10 cellular contexts compared by ENCODE assay signal in genomic region chr2:142872900-142873724, GRCh38. TPM values are rescaled to one million over a fixed set of nuclear protein-coding genes. Genes with fewer than 3 reads are reported as not detected.
A peak's percentile ranks its signal among the peaks of the same experiment; 100 is the strongest.
DNase-seq lines count a peak whose midpoint lies in the region; ATAC-seq, FAIRE-seq and TF ChIP-seq lines count a peak whose summit lies in the region.
"Had no signal": no experiment of that assay in that cellular context is flagged by ENCODE, and none has a peak within 500 bp of the region (broad histone marks: within the 10 kb centered on the region; RNA-seq: fewer than 3 reads in every experiment).

No MANE protein-coding gene starts in this region.

- intact Hi-C loops in A673 (cut with micrococcal nuclease; ENCODE audit: unreplicated experiment) (no loop called here), aorta (cut with DNase I) (no loop called here)
- intact Hi-C loops in CD4-positive, alpha-beta memory T cell (cut with micrococcal nuclease): no loop called here

- no peak for ATAC-seq in activated CD8-positive, alpha-beta memory T cell treated with anti-CD3 and anti-CD28 coated beads, Interleukin-2, amount 10 ng/mL, durations not matched to agents 7 days and 5 days
- ATAC-seq in aorta (ENCODE audit: low FRiP score): no peak

- peak; percentile 32 for FAIRE-seq in astrocyte (lab: Jason Lieb, UNC)

- H3K79me2 ChIP-seq in astrocyte (ENCODE audit: insufficient read depth, low read length): no peaks in the 10 kb centered on the region

- H3K4me1 Mint-ChIP-seq in astrocyte (ENCODE audit: low read depth, unreplicated experiment): peaks cover 17% of the 10 kb centered on the region
- H3K4me1 Mint-ChIP-seq in CD4-positive, alpha-beta memory T cell: no peaks in the 10 kb centered on the region
- no peaks in the 10 kb centered on the region for H3K4me1 Mint-ChIP-seq in activated CD8-positive, alpha-beta memory T cell treated with anti-CD3 and anti-CD28 coated beads, Interleukin-2, amount 10 ng/mL, durations not matched to agents 7 days and 5 days

- H3K27me3 ChIP-seq in A673 (replicated peaks; ENCODE audit: insufficient read depth, low read depth, low read length, poor library complexity) (no peaks in the 10 kb centered on the region), astrocyte (ENCODE audit: insufficient read depth, low read length) (no peaks in the 10 kb centered on the region), aorta (ENCODE audit: control insufficient read depth in 1 of 2, insufficient read depth in 2 of 2, low read length in 1 of 2) (no peaks in the 10 kb centered on the region)
- H3K27me3 ChIP-seq in CD4-positive, alpha-beta memory T cell (ENCODE audit: insufficient read depth, low read length): no peaks in the 10 kb centered on the region
- H3K27me3 ChIP-seq: BLaER1 treated with 17β-estradiol and CSF1 and Interleukin-3, amounts not matched to agents 10 nM and 100 nM had no signal

- 82 to 85% methylated on average over 6 of the region's 6 CpGs for WGBS in aorta, 2 donors

- H3K9ac ChIP-seq in astrocyte (ENCODE audit: low read length): peak overlapping the region; percentile 71

- no peak overlapping the region for H3K4me3 Mint-ChIP-seq in astrocyte (ENCODE audit: unreplicated experiment)
- H3K4me3 Mint-ChIP-seq in CD4-positive, alpha-beta memory T cell: no peak overlapping the region
- H3K4me3 Mint-ChIP-seq in activated CD8-positive, alpha-beta memory T cell treated with anti-CD3 and anti-CD28 coated beads, Interleukin-2, amount 10 ng/mL, durations not matched to agents 7 days and 5 days: no peak overlapping the region

- BruUV-seq in A673 (replicated peaks; lab: Mats Ljungman, UMichigan): no TSS peak

- H3K36me3 ChIP-seq in A673 (ENCODE audit: insufficient read depth, low read length, poor library complexity, severe bottlenecking): no peaks in the 10 kb centered on the region
- no peaks in the 10 kb centered on the region for H3K36me3 ChIP-seq in HEK293 (ENCODE audit: control insufficient read depth in 2 of 2, insufficient read depth in 1 of 2, low read length in 2 of 2)
- no peaks in the 10 kb centered on the region for H3K36me3 ChIP-seq in astrocyte (ENCODE audit: insufficient read depth, low read length)
- H3K36me3 ChIP-seq in CD4-positive, alpha-beta memory T cell (ENCODE audit: insufficient read depth, low read length): no peaks in the 10 kb centered on the region
- H3K36me3 ChIP-seq in aorta (ENCODE audit: control insufficient read depth in 1 of 2, insufficient read depth in 2 of 2, low read length in 1 of 2): no peaks in the 10 kb centered on the region
- H3K36me3 ChIP-seq: BLaER1 treated with 17β-estradiol and CSF1 and Interleukin-3, amounts not matched to agents 10 nM and 100 nM had no signal

- peak; percentile 21 for DNase-seq in A673 (ENCODE audit: low spot score)
- peak; percentile 83 for DNase-seq in astrocyte (ENCODE audit: low read depth)
- peak; percentile 8 for DNase-seq in glomerular visceral epithelial cell (ENCODE audit: extremely low spot score)
- no peak for DNase-seq in CD4-positive, alpha-beta memory T cell
- no peak for DNase-seq in activated CD8-positive, alpha-beta memory T cell treated with anti-CD3 and anti-CD28 coated beads, Interleukin-2, amount 10 ng/mL, durations not matched to agents 7 days and 5 days
- DNase-seq in aorta: no peak
- no peak for DNase-seq in NCI-H187 treated with DMSO at 0.1 percent for 48 hours (lab: John Stamatoyannopoulos, UW)
- DNase-seq: NCI-H1930 had no signal

- H3K4me3 ChIP-seq in A673 (ENCODE audit: low read depth, low read length, poor library complexity, severe bottlenecking): no peak overlapping the region
- H3K4me3 ChIP-seq in HEK293 (ENCODE audit: low read depth, low read length): no peak overlapping the region
- H3K4me3 ChIP-seq in astrocyte (ENCODE audit: insufficient read depth, low read depth, low read length): no peak overlapping the region
- H3K4me3 ChIP-seq in CD4-positive, alpha-beta memory T cell (ENCODE audit: low read length in 2 of 2): no peak overlapping the region
- H3K4me3 ChIP-seq in aorta (ENCODE audit: low read length in 2 of 2): no peak overlapping the region
- H3K4me3 ChIP-seq: BLaER1 treated with 17β-estradiol and CSF1 and Interleukin-3, amounts not matched to agents 10 nM and 100 nM had no signal

- POLR2A ChIA-PET in A673 (lab: Charles Lee; ENCODE audit: low non-redundant PET) (no interaction called here), HEK293 (lab: Yijun Ruan, JAX) (no interaction called here)
- POLR2A ChIA-PET in CD4-positive, alpha-beta memory T cell (lab: Charles Lee; ENCODE audit: partially characterized antibody): no interaction called here

- H3K27me3 Mint-ChIP-seq in astrocyte (ENCODE audit: low read depth, unreplicated experiment): no peaks in the 10 kb centered on the region
- H3K27me3 Mint-ChIP-seq in CD4-positive, alpha-beta memory T cell: peaks cover 0 to 3% of the 10 kb centered on the region in 2 donors
- no peaks in the 10 kb centered on the region for H3K27me3 Mint-ChIP-seq in activated CD8-positive, alpha-beta memory T cell treated with anti-CD3 and anti-CD28 coated beads, Interleukin-2, amount 10 ng/mL, durations not matched to agents 7 days and 5 days

- CTCF ChIA-PET in A673 (lab: Charles Lee) (no interaction called here), HEK293 (lab: Yijun Ruan, JAX) (no interaction called here)
- CTCF ChIA-PET in CD4-positive, alpha-beta memory T cell (lab: Charles Lee; ENCODE audit: partially characterized antibody): no interaction called here
- CTCF ChIA-PET in activated CD8-positive, alpha-beta memory T cell treated with anti-CD3 and anti-CD28 coated beads, Interleukin-2, amount 10 ng/mL, durations not matched to agents 7 days and 5 days (lab: Charles Lee): no interaction called here

- no peaks in the 10 kb centered on the region for H3K9me3 ChIP-seq in A673 (ENCODE audit: low read depth, low read length, poor library complexity, severe bottlenecking)
- no peaks in the 10 kb centered on the region for H3K9me3 ChIP-seq in HEK293 (ENCODE audit: control insufficient read depth, insufficient read depth, low read depth, low read length)
- no peaks in the 10 kb centered on the region for H3K9me3 ChIP-seq in astrocyte (ENCODE audit: insufficient read depth, low read depth, low read length)
- no peaks in the 10 kb centered on the region for H3K9me3 ChIP-seq in CD4-positive, alpha-beta memory T cell (ENCODE audit: control insufficient read depth in 1 of 2, low read length in 2 of 2)
- no peaks in the 10 kb centered on the region for H3K9me3 ChIP-seq in aorta (ENCODE audit: control insufficient read depth, low read length)

- no peak overlapping the region for H2AFZ ChIP-seq in astrocyte (ENCODE audit: low read depth, low read length)

- no peak for TF ChIP-seq CTCF in A673 (conservative IDR thresholded peaks at IDR 0.05; ENCODE audit: low read depth, low read length)
- TF ChIP-seq CTCF in HEK293 (tag by site-specific recombination; IDR thresholded peaks at IDR 0.05): no peak
- TF ChIP-seq CTCF in astrocyte (IDR thresholded peaks at IDR 0.05; ENCODE audit: insufficient read depth, low read depth, low read length): no peak

- peak overlapping the region; percentile 85 for H3K27ac ChIP-seq in A673 (ENCODE audit: low read depth, low read length, poor library complexity, severe bottlenecking)
- no peak overlapping the region for H3K27ac ChIP-seq in HEK293 (ENCODE audit: extremely low read depth, low read depth, low read length)
- H3K27ac ChIP-seq in astrocyte (ENCODE audit: low read depth, low read length): peak overlapping the region; percentile 79
- no peak overlapping the region for H3K27ac ChIP-seq in CD4-positive, alpha-beta memory T cell (ENCODE audit: low read depth, low read length)
- no peak overlapping the region for H3K27ac ChIP-seq in aorta (ENCODE audit: low read depth in 1 of 2, low read length in 2 of 2)

- peak overlapping the region; percentile 90 for H3K27ac Mint-ChIP-seq in astrocyte (ENCODE audit: unreplicated experiment)
- no peak overlapping the region for H3K27ac Mint-ChIP-seq in CD4-positive, alpha-beta memory T cell
- H3K27ac Mint-ChIP-seq in activated CD8-positive, alpha-beta memory T cell treated with anti-CD3 and anti-CD28 coated beads, Interleukin-2, amount 10 ng/mL, durations not matched to agents 7 days and 5 days: no peak overlapping the region

- peak overlapping the region; percentile 62 for H3K4me2 ChIP-seq in astrocyte (ENCODE audit: low read length)

- no peaks in the 10 kb centered on the region for H4K20me1 ChIP-seq in astrocyte (ENCODE audit: insufficient read depth, low read length)
- H4K20me1 ChIP-seq: BLaER1 treated with 17β-estradiol and CSF1 and Interleukin-3, amounts not matched to agents 10 nM and 100 nM had no signal

- peaks cover 55% of the 10 kb centered on the region for H3K4me1 ChIP-seq in A673 (ENCODE audit: insufficient read depth, low read length, poor library complexity, severe bottlenecking)
- H3K4me1 ChIP-seq in HEK293 (ENCODE audit: control insufficient read depth, insufficient read depth, low read length): no peaks in the 10 kb centered on the region
- H3K4me1 ChIP-seq in astrocyte (ENCODE audit: insufficient read depth, low read length): peaks cover 11% of the 10 kb centered on the region
- H3K4me1 ChIP-seq in CD4-positive, alpha-beta memory T cell (ENCODE audit: insufficient read depth, low read length): no peaks in the 10 kb centered on the region
- no peaks in the 10 kb centered on the region for H3K4me1 ChIP-seq in aorta (ENCODE audit: control insufficient read depth in 1 of 2, insufficient read depth in 2 of 2, low read length in 2 of 2)

- no peaks in the 10 kb centered on the region for H3K36me3 Mint-ChIP-seq in astrocyte (ENCODE audit: low read depth, unreplicated experiment)
- no peaks in the 10 kb centered on the region for H3K36me3 Mint-ChIP-seq in CD4-positive, alpha-beta memory T cell
- H3K36me3 Mint-ChIP-seq in activated CD8-positive, alpha-beta memory T cell treated with anti-CD3 and anti-CD28 coated beads, Interleukin-2, amount 10 ng/mL, durations not matched to agents 7 days and 5 days: no peaks in the 10 kb centered on the region

- H3K9me3 Mint-ChIP-seq in astrocyte (ENCODE audit: unreplicated experiment): no peaks in the 10 kb centered on the region
- H3K9me3 Mint-ChIP-seq in CD4-positive, alpha-beta memory T cell: peaks cover 0 to 4% (median 0%) of the 10 kb centered on the region in 8 donors
- H3K9me3 Mint-ChIP-seq in activated CD8-positive, alpha-beta memory T cell treated with anti-CD3 and anti-CD28 coated beads, Interleukin-2, amount 10 ng/mL, durations not matched to agents 7 days and 5 days (ENCODE audit: low read depth): no peaks in the 10 kb centered on the region

TF ChIP-seq in HEK293, 187 proteins besides CTCF, POLR2A, EP300 and RAD21 (continues in another document):
- peak; percentile 66 for TF ChIP-seq ZBTB21 (tag by site-specific recombination; IDR thresholded peaks at IDR 0.05)
- TF ChIP-seq YY2 (tag by site-specific recombination; IDR thresholded peaks at IDR 0.05): no peak
- TF ChIP-seq ZFP41 (tag by site-specific recombination; IDR thresholded peaks at IDR 0.05; ENCODE audit: borderline replicate concordance): no peak

RNA-seq across cellular contexts. Expression of gene KYNU, which starts 4.4 kb away (rescaled TPM):
- 0.44 and 2.5 TPM in 2 replicates for total RNA-seq in A673 (2021)
- total RNA-seq in astrocyte: 0.72 and 1.2 TPM in 2 replicates
- total RNA-seq in CD4-positive, alpha-beta memory T cell: 1 to 10 TPM in 1 of 2 experiments, under 1 TPM in 1; 0.73 to 1.3 TPM
- polyA plus RNA-seq in CD4-positive, alpha-beta memory T cell: under 1 TPM in 1 of 2 donors, not detected in 1; 0.85 TPM
- total RNA-seq in activated CD8-positive, alpha-beta memory T cell treated with anti-CD3 and anti-CD28 coated beads, Interleukin-2, amount 10 ng/mL, durations not matched to agents 7 days and 5 days: not detected
- total RNA-seq in aorta: 10 to 100 TPM in 1 of 2 donors, 1 to 10 TPM in 1; 6.8 to 13.5 TPM
- 1 to 10 TPM; 1.2 to 3.8 TPM for polyA plus RNA-seq in aorta

Comparison
In these comparisons a context has a peak if more than half of its experiments do, and no peak if none do; other contexts are left out.
1. DNase-seq: peak in A673 (single experiment), astrocyte (single experiment) and glomerular visceral epithelial cell (single experiment); none in CD4-positive, alpha-beta memory T cell (0 of 5), activated CD8-positive, alpha-beta memory T cell treated with anti-CD3 and anti-CD28 coated beads, Interleukin-2, amount 10 ng/mL, durations not matched to agents 7 days and 5 days (single experiment), aorta (0 of 2) and NCI-H187 treated with DMSO at 0.1 percent for 48 hours (single experiment).
2. H3K27ac ChIP-seq: peak in A673 (single experiment) and astrocyte (single experiment); none in HEK293 (single experiment), CD4-positive, alpha-beta memory T cell (single experiment) and aorta (0 of 2).